Comparison of ENCODE assay signal across 14 cellular contexts in genomic region chr10:102067091-102067916, GRCh38. TPM values are rescaled to one million over a fixed set of nuclear protein-coding genes. Genes with fewer than 3 reads are reported as not detected.
DNase-seq lines count a peak whose midpoint lies in the region; ATAC-seq and TF ChIP-seq lines count a peak whose summit lies in the region.
"Had no signal": no experiment of that assay in that cellular context is flagged by ENCODE, and none has a peak within 500 bp of the region (broad histone marks: within the 10 kb centered on the region; RNA-seq: fewer than 3 reads in every experiment).

No MANE protein-coding gene starts in this region.

- H3K4me1 Mint-ChIP-seq in CD4-positive, alpha-beta memory T cell = peaks cover 22 to 39% (median 31%) of the 10 kb centered on the region in 4 donors
- H3K4me1 Mint-ChIP-seq in dendritic cell treated with granulocyte-macrophage colony-stimulating factor and Interleukin-4, amounts not matched to agents 40 ng/mL and 50 ng/mL, for 4 days (ENCODE audit: low read depth) = peaks cover 51% of the 10 kb centered on the region
- peaks cover 19% of the 10 kb centered on the region for H3K4me1 Mint-ChIP-seq in activated CD8-positive, alpha-beta memory T cell treated with anti-CD3 and anti-CD28 coated beads, Interleukin-2, amount 10 ng/mL, durations not matched to agents 7 days and 5 days

- no peak overlapping the region for H3K56ac ChIP-seq in IMR-90 (ENCODE audit: extremely low read depth, insufficient read depth, low read length)

- H3K79me1 ChIP-seq in IMR-90 (ENCODE audit: low read depth in 1 of 2, low read length in 2 of 2) = peaks cover 22 to 46% of the 10 kb centered on the region in 2 experiments

- H4K5ac ChIP-seq in IMR-90 (ENCODE audit: low read depth, low read length) = no peak overlapping the region

- TF ChIP-seq POLR2A in IMR-90 (IDR thresholded peaks at IDR 0.05; ENCODE audit: low read depth, low read length) = no peak

- TF ChIP-seq CTCF in IMR-90 (conservative IDR thresholded peaks at IDR 0.05; ENCODE audit: low read depth, low read length) = no peak
- no peak for TF ChIP-seq CTCF in neutrophil (IDR thresholded peaks at IDR 0.05)
- TF ChIP-seq CTCF in GM13977 (IDR thresholded peaks at IDR 0.05; ENCODE audit: extremely low read depth, insufficient read depth, missing control alignments) = no peak

- in situ Hi-C loops in IMR-90 (cut with MboI; ENCODE audit: low sequenced_read_pairs) (no loop called here), GM13977 (cut with MboI; ENCODE audit: low pct_unique_long_range_greater_than_20kb, low sequenced_read_pairs, unreplicated experiment) (no loop called here)

- peaks cover 33% of the 10 kb centered on the region for H4K20me1 ChIP-seq in IMR-90 (ENCODE audit: insufficient read depth, low read length)

- H3K4me3 Mint-ChIP-seq in CD4-positive, alpha-beta memory T cell = peak overlapping the region in 6 of 8 donors; percentile 17 to 87 (median 46)
- H3K4me3 Mint-ChIP-seq in dendritic cell treated with granulocyte-macrophage colony-stimulating factor and Interleukin-4, amounts not matched to agents 40 ng/mL and 50 ng/mL, for 4 days = peak overlapping the region; percentile 94
- H3K4me3 Mint-ChIP-seq in activated CD8-positive, alpha-beta memory T cell treated with anti-CD3 and anti-CD28 coated beads, Interleukin-2, amount 10 ng/mL, durations not matched to agents 7 days and 5 days = no peak overlapping the region

- no peak overlapping the region for H2BK20ac ChIP-seq in IMR-90 (ENCODE audit: low read depth, low read length)

- CTCF ChIA-PET in CD4-positive, alpha-beta memory T cell (lab: Charles Lee; ENCODE audit: partially characterized antibody) = interaction anchor here (1.0 to 1.6 kb wide), 7 partner anchors 10 to 226 kb away, joined by 3 to 9 read pairs (median 3); partner anchors contain the start of gene ARMH3
- CTCF ChIA-PET in IMR-90 (lab: Yijun Ruan, JAX) = interaction anchor here (1.2 to 1.5 kb wide), 2 partner anchors 57 to 227 kb away, joined by 3 read pairs; no protein-coding TSS in a partner anchor
- CTCF ChIA-PET in activated CD8-positive, alpha-beta memory T cell treated with anti-CD3 and anti-CD28 coated beads, Interleukin-2, amount 10 ng/mL, durations not matched to agents 7 days and 5 days (lab: Charles Lee) = interaction anchor here (1.1 to 14.3 kb wide), 5 partner anchors 14 to 229 kb away, joined by 3 to 228 read pairs (median 5); partner anchors contain the start of gene KCNIP2

- no peaks in the 10 kb centered on the region for H3K36me3 ChIP-seq in CD4-positive, alpha-beta memory T cell (ENCODE audit: insufficient read depth, low read length)
- H3K36me3 ChIP-seq in IMR-90 (ENCODE audit: control insufficient read depth, insufficient read depth, low read length) = peaks cover 20% of the 10 kb centered on the region
- peaks cover 12% of the 10 kb centered on the region for H3K36me3 ChIP-seq in neutrophil
- H3K36me3 ChIP-seq: colonic mucosa, pancreas had no signal

- POLR2A ChIA-PET in CD4-positive, alpha-beta memory T cell (lab: Charles Lee; ENCODE audit: partially characterized antibody) = interaction anchor here (0.8 to 4.3 kb wide), 5 partner anchors 12 to 249 kb away, joined by 4 to 49 read pairs (median 4); partner anchors contain the start of genes ARMH3 and OGA
- POLR2A ChIA-PET in IMR-90 (lab: Charles Lee; ENCODE audit: unreplicated experiment) = no interaction called here

- no peak for TF ChIP-seq RAD21 in IMR-90 (IDR thresholded peaks at IDR 0.05; ENCODE audit: low read length)

- H2AK5ac ChIP-seq in IMR-90 (ENCODE audit: low read depth, low read length) = no peak overlapping the region

- peak overlapping the region; percentile 16; the same call in 1 of the 2 replicates for H3K23ac ChIP-seq in IMR-90 (ENCODE audit: low read depth, low read length)

- peaks cover 0 to 2% (median 0%) of the 10 kb centered on the region in 8 donors for H3K9me3 Mint-ChIP-seq in CD4-positive, alpha-beta memory T cell
- H3K9me3 Mint-ChIP-seq in dendritic cell treated with granulocyte-macrophage colony-stimulating factor and Interleukin-4, amounts not matched to agents 40 ng/mL and 50 ng/mL, for 4 days = no peaks in the 10 kb centered on the region
- no peaks in the 10 kb centered on the region for H3K9me3 Mint-ChIP-seq in activated CD8-positive, alpha-beta memory T cell treated with anti-CD3 and anti-CD28 coated beads, Interleukin-2, amount 10 ng/mL, durations not matched to agents 7 days and 5 days (ENCODE audit: low read depth)

- H3K14ac ChIP-seq in IMR-90 (replicated peaks; ENCODE audit: low read depth, low read length) = no peak overlapping the region

- H2BK15ac ChIP-seq in IMR-90 (ENCODE audit: low read depth, low read length) = no peak overlapping the region

- H2BK120ac ChIP-seq in IMR-90 (ENCODE audit: low read depth, low read length) = no peak overlapping the region

- no peak overlapping the region for H3K4me3 ChIP-seq in CD4-positive, alpha-beta memory T cell (ENCODE audit: low read length in 2 of 2)
- H3K4me3 ChIP-seq in IMR-90 (ENCODE audit: insufficient read depth, low read depth, low read length) (no peak overlapping the region), neutrophil (ENCODE audit: low read depth in 1 of 2, low read length in 1 of 2) (no peak overlapping the region)

- H3K18ac ChIP-seq in IMR-90 (ENCODE audit: low read depth, low read length) = no peak overlapping the region

- no peak overlapping the region for H3K27ac ChIP-seq in CD4-positive, alpha-beta memory T cell (ENCODE audit: low read depth, low read length)
- H3K27ac ChIP-seq in IMR-90 (ENCODE audit: insufficient read depth, low read length) = no peak overlapping the region
- H3K27ac ChIP-seq in neutrophil = peak overlapping the region; percentile 69
- H3K27ac ChIP-seq: colonic mucosa, foreskin keratinocyte, pancreas had no signal

- no peak overlapping the region; the same call in 1 of the 2 replicates for H3K4me2 ChIP-seq in IMR-90 (ENCODE audit: low read depth, low read length)

- H2BK5ac ChIP-seq in IMR-90 (ENCODE audit: low read depth, low read length, poor library complexity, severe bottlenecking) = no peak overlapping the region

- peaks cover 0 to 16% of the 10 kb centered on the region in 2 donors for H3K36me3 Mint-ChIP-seq in CD4-positive, alpha-beta memory T cell
- peaks cover 30% of the 10 kb centered on the region for H3K36me3 Mint-ChIP-seq in dendritic cell treated with granulocyte-macrophage colony-stimulating factor and Interleukin-4, amounts not matched to agents 40 ng/mL and 50 ng/mL, for 4 days (ENCODE audit: low read depth)
- peaks cover 2% of the 10 kb centered on the region for H3K36me3 Mint-ChIP-seq in activated CD8-positive, alpha-beta memory T cell treated with anti-CD3 and anti-CD28 coated beads, Interleukin-2, amount 10 ng/mL, durations not matched to agents 7 days and 5 days

- intact Hi-C loops in CD4-positive, alpha-beta memory T cell (cut with micrococcal nuclease) = no loop called here
- intact Hi-C loops in IMR-90 (cut with micrococcal nuclease) = no loop called here
- intact Hi-C loops in dendritic cell treated with granulocyte-macrophage colony-stimulating factor and Interleukin-4, amounts not matched to agents 40 ng/mL and 50 ng/mL, for 4 days (cut with micrococcal nuclease) = loop anchor here (5.0 kb wide), 1 partner anchor 50 kb away; no protein-coding TSS in a partner anchor

- DNase-seq in CD4-positive, alpha-beta memory T cell = no peak
- DNase-seq in IMR-90 (no peak), GM13977 (ENCODE audit: low spot score) (no peak)
- no peak for DNase-seq in activated CD8-positive, alpha-beta memory T cell treated with anti-CD3 and anti-CD28 coated beads, Interleukin-2, amount 50 U/mL, for 48 hours
- no peak for DNase-seq in activated CD8-positive, alpha-beta memory T cell treated with anti-CD3 and anti-CD28 coated beads, Interleukin-2, amount 10 ng/mL, durations not matched to agents 7 days and 5 days
- DNase-seq: DMS79; foreskin keratinocyte; NCI-H2171; stimulated activated CD4-positive, alpha-beta T cell treated with anti-CD3 and anti-CD28 coated beads, Interleukin-2, amount 100 ng/mL, for 24 hours; stimulated activated naive CD4-positive, alpha-beta T cell treated with Interleukin-2 at 50 U/mL for 16 hours had no signal

- no TSS peak for BruUV-seq in IMR-90 (replicated peaks; lab: Mats Ljungman, UMichigan)

- WGBS in IMR-90 (ENCODE audit: extremely low coverage in 2 of 2, insufficient read length in 1 of 2), 2 experiments = 86% methylated on average over 8 of the region's 18 CpGs; no CpG with 5 or more reads in 1 of the 2 experiments

- dilution Hi-C loops in IMR-90 (cut with HindIII; ENCODE audit: low sequenced_read_pairs, unreplicated experiment) = no loop called here

- no peak overlapping the region for H4K91ac ChIP-seq in IMR-90 (ENCODE audit: insufficient read depth, low read depth, low read length)

- no peak for ATAC-seq in IMR-90 (ENCODE audit: low read depth)
- ATAC-seq in activated CD8-positive, alpha-beta memory T cell treated with anti-CD3 and anti-CD28 coated beads, Interleukin-2, amount 10 ng/mL, durations not matched to agents 7 days and 5 days = no peak
- ATAC-seq: foreskin keratinocyte, pancreas had no signal

- H3K27ac Mint-ChIP-seq in CD4-positive, alpha-beta memory T cell = peak overlapping the region in 4 of 7 donors; percentile 70 to 80 (median 78)
- H3K27ac Mint-ChIP-seq in dendritic cell treated with granulocyte-macrophage colony-stimulating factor and Interleukin-4, amounts not matched to agents 40 ng/mL and 50 ng/mL, for 4 days = peak overlapping the region; percentile 88
- H3K27ac Mint-ChIP-seq in activated CD8-positive, alpha-beta memory T cell treated with anti-CD3 and anti-CD28 coated beads, Interleukin-2, amount 10 ng/mL, durations not matched to agents 7 days and 5 days = no peak overlapping the region

- peaks cover 42% of the 10 kb centered on the region for H3K4me1 ChIP-seq in CD4-positive, alpha-beta memory T cell (ENCODE audit: insufficient read depth, low read length)
- peaks cover 22% of the 10 kb centered on the region for H3K4me1 ChIP-seq in IMR-90 (ENCODE audit: control insufficient read depth, insufficient read depth, low read length)
- peaks cover 36 to 38% of the 10 kb centered on the region in 2 experiments for H3K4me1 ChIP-seq in neutrophil (ENCODE audit: control insufficient read depth in 1 of 2, insufficient read depth in 1 of 2, low read depth in 1 of 2, low read length in 1 of 2)

- H3K9me3 ChIP-seq in CD4-positive, alpha-beta memory T cell (ENCODE audit: control insufficient read depth in 1 of 2, low read length in 2 of 2) = no peaks in the 10 kb centered on the region
- no peaks in the 10 kb centered on the region for H3K9me3 ChIP-seq in IMR-90 (ENCODE audit: control insufficient read depth, insufficient read depth, low read length)
- no peaks in the 10 kb centered on the region for H3K9me3 ChIP-seq in neutrophil
- H3K9me3 ChIP-seq: colonic mucosa, pancreas had no signal

- no peak overlapping the region for H2AK9ac ChIP-seq in IMR-90 (replicated peaks; ENCODE audit: low read depth, low read length, poor library complexity)

- H3K9ac ChIP-seq in IMR-90 (ENCODE audit: low read depth, low read length) = no peak overlapping the region

- H3K27me3 Mint-ChIP-seq in CD4-positive, alpha-beta memory T cell = no peaks in the 10 kb centered on the region
- no peaks in the 10 kb centered on the region for H3K27me3 Mint-ChIP-seq in dendritic cell treated with granulocyte-macrophage colony-stimulating factor and Interleukin-4, amounts not matched to agents 40 ng/mL and 50 ng/mL, for 4 days
- no peaks in the 10 kb centered on the region for H3K27me3 Mint-ChIP-seq in activated CD8-positive, alpha-beta memory T cell treated with anti-CD3 and anti-CD28 coated beads, Interleukin-2, amount 10 ng/mL, durations not matched to agents 7 days and 5 days

- H2AFZ ChIP-seq in IMR-90 (replicated peaks; ENCODE audit: low read length, poor library complexity) = no peak overlapping the region

- no peaks in the 10 kb centered on the region for H3K27me3 ChIP-seq in CD4-positive, alpha-beta memory T cell (ENCODE audit: insufficient read depth, low read length)
- H3K27me3 ChIP-seq in IMR-90 (ENCODE audit: control insufficient read depth, insufficient read depth, low read length) = no peaks in the 10 kb centered on the region
- H3K27me3 ChIP-seq in neutrophil = no peaks in the 10 kb centered on the region
- H3K27me3 ChIP-seq: colonic mucosa, foreskin keratinocyte, pancreas had no signal

- H3K9me1 ChIP-seq in IMR-90 (ENCODE audit: insufficient read depth, low read length) = peaks cover 22% of the 10 kb centered on the region

- no peak overlapping the region for H3K4ac ChIP-seq in IMR-90 (ENCODE audit: low read depth, low read length)

- H4K8ac ChIP-seq in IMR-90 (ENCODE audit: low read depth in 2 of 2, low read length in 2 of 2) = no peak overlapping the region

RNA-seq across cellular contexts. Expression of gene HPS6, which starts 2.2 kb away (rescaled TPM):
- 10 to 100 TPM; 25.1 to 27.9 TPM for total RNA-seq in CD4-positive, alpha-beta memory T cell
- polyA plus RNA-seq in CD4-positive, alpha-beta memory T cell = 10 to 100 TPM; 27.0 to 27.1 TPM
- total RNA-seq in IMR-90 (2012; rRNA removed) = 21.9 and 23.1 TPM in 2 replicates
- polyA plus RNA-seq in IMR-90 (2012; rRNA removed) = 10.5 and 11.3 TPM in 2 replicates
- polyA plus RNA-seq in IMR-90 (2012; cell fraction: cytosol; rRNA removed) = 8.6 and 13.8 TPM in 2 replicates
- polyA plus RNA-seq in IMR-90 (2012; cell fraction: nucleus; rRNA removed; ENCODE audit: low replicate concordance) = 2.5 and 6.5 TPM in 2 replicates
- 10 to 100 TPM; 26.1 to 29.6 TPM for total RNA-seq in activated CD8-positive, alpha-beta memory T cell treated with anti-CD3 and anti-CD28 coated beads, Interleukin-2, amount 10 ng/mL, durations not matched to agents 7 days and 5 days

RNA-seq across cellular contexts. Expression of gene ARMH3, which starts 11.3 kb away (rescaled TPM):
- total RNA-seq in CD4-positive, alpha-beta memory T cell = 10 to 100 TPM; 31.4 to 31.8 TPM
- polyA plus RNA-seq in CD4-positive, alpha-beta memory T cell = 10 to 100 TPM; 21.9 to 28.7 TPM
- 13.1 and 20.6 TPM in 2 replicates for total RNA-seq in IMR-90 (2012; rRNA removed)
- polyA plus RNA-seq in IMR-90 (2012; rRNA removed) = 12.1 and 12.5 TPM in 2 replicates
- 7.1 and 7.3 TPM in 2 replicates for polyA plus RNA-seq in IMR-90 (2012; cell fraction: cytosol; rRNA removed)
- 10.5 and 18.9 TPM in 2 replicates for polyA plus RNA-seq in IMR-90 (2012; cell fraction: nucleus; rRNA removed; ENCODE audit: low replicate concordance)
- 10 to 100 TPM; 23.8 to 25.9 TPM for total RNA-seq in activated CD8-positive, alpha-beta memory T cell treated with anti-CD3 and anti-CD28 coated beads, Interleukin-2, amount 10 ng/mL, durations not matched to agents 7 days and 5 days

RNA-seq across cellular contexts. Expression of gene LDB1, which starts 52.9 kb away (rescaled TPM):
- total RNA-seq in CD4-positive, alpha-beta memory T cell = 100 to 1,000 TPM; 131 to 135 TPM
- polyA plus RNA-seq in CD4-positive, alpha-beta memory T cell = 10 to 100 TPM in 1 of 2 donors, 1 to 10 TPM in 1; 10.0 to 48.6 TPM
- total RNA-seq in IMR-90 (2012; rRNA removed) = 45.3 and 47.9 TPM in 2 replicates
- polyA plus RNA-seq in IMR-90 (2012; rRNA removed) = 92.4 and 100 TPM in 2 replicates
- polyA plus RNA-seq in IMR-90 (2012; cell fraction: cytosol; rRNA removed) = 40.2 and 67.9 TPM in 2 replicates
- 464 and 468 TPM in 2 replicates for polyA plus RNA-seq in IMR-90 (2012; cell fraction: nucleus; rRNA removed; ENCODE audit: low replicate concordance)
- total RNA-seq in activated CD8-positive, alpha-beta memory T cell treated with anti-CD3 and anti-CD28 coated beads, Interleukin-2, amount 10 ng/mL, durations not matched to agents 7 days and 5 days = 10 to 100 TPM; 83.5 to 84.3 TPM
